Comparison of ENCODE assay signal across 9 cellular contexts in the genomic region with DNA sequence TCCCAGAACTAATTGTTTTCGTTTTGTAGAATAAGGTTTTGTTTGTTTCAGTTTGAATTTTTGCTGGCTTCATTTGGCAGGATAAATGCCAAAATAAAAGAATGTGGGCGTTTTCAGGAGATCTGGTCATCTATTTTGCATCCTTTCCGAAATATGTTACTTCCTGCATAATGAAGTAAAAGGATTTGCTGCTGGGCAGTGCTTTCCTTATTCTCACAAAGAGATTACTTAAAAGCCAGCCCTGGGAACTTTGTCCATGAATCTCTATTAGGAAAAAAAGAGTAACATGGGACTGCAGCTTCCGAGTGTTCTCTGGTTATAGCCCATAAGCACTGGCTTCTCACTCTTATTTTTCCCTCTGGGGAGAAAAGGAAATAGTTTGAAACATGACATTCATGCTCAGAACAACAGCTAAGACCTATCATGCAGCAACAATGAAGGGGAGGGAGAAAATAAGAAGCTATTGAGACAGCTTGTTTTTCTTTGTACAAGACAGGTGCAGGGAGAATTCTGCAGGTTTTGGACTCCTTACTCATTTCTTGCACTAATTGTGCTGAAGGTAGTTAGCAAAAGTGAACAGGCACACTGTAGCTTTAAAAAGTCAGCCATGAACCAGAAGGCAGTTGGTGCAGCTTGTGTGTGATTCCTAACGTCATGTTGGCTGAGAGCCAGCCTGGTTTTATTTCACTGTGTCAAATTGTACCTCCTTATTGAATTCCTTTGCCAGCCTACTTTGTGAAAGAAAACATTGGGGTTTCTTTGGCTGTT. TPM values are rescaled to one million over a fixed set of nuclear protein-coding genes. Genes with fewer than 3 reads are reported as not detected.
A peak's percentile ranks its signal among the peaks of the same experiment; 100 is the strongest.
DNase-seq lines count a peak whose midpoint lies in the region; ATAC-seq, FAIRE-seq and TF ChIP-seq lines count a peak whose summit lies in the region.
"Had no signal": no experiment of that assay in that cellular context is flagged by ENCODE, and none has a peak within 500 bp of the region (broad histone marks: within the 10 kb centered on the region; RNA-seq: fewer than 3 reads in every experiment).

A gene with protein sequence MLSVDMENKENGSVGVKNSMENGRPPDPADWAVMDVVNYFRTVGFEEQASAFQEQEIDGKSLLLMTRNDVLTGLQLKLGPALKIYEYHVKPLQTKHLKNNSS (plus strand): TSS at position 718 of the 768 bp plus-strand sequence. CDS start 1,527 bp downstream, outside the sequence.

- H3K36me3 Mint-ChIP-seq in glutamatergic neuron (ENCODE audit: unreplicated experiment), result no peaks in the 10 kb centered on the region

- intact Hi-C loops in pancreas (cut with DNase I), result no loop called here

- FAIRE-seq in pancreas (lab: Jason Lieb, UNC), result peak; percentile 84
- FAIRE-seq: colon had no signal

- H3K27me3 Mint-ChIP-seq in glutamatergic neuron (ENCODE audit: unreplicated experiment), result peaks cover 3% of the 10 kb centered on the region

- H3K9me3 Mint-ChIP-seq in glutamatergic neuron (ENCODE audit: unreplicated experiment), result no peaks in the 10 kb centered on the region

- no peaks in the 10 kb centered on the region for H3K9me3 ChIP-seq in NT2/D1 (ENCODE audit: insufficient read depth, low read length)
- H3K9me3 ChIP-seq in pancreas, result no peaks in the 10 kb centered on the region

- no peak within 1 kb of the TSS for H3K27ac Mint-ChIP-seq in glutamatergic neuron (ENCODE audit: unreplicated experiment)

- peak within 1 kb of the TSS; percentile 47 for H3K4me3 Mint-ChIP-seq in glutamatergic neuron (ENCODE audit: unreplicated experiment)

- peak within 1 kb of the TSS; percentile 7 for H3K9ac ChIP-seq in NT2/D1 (ENCODE audit: insufficient read length, low read depth)

- peaks cover 27% of the 10 kb centered on the region for H3K4me1 Mint-ChIP-seq in glutamatergic neuron (ENCODE audit: low read depth, unreplicated experiment)

- peak within 1 kb of the TSS in 2 of 4 donors; percentile 69 to 85 for H3K27ac ChIP-seq in pancreas

- peak; percentile 40 to 70 (median 63) for ATAC-seq in pancreas
- no peak for ATAC-seq in GM21360 (IDR thresholded peaks at IDR 0.05; ENCODE audit: unreplicated experiment)

- H3K4me1 ChIP-seq in NT2/D1 (ENCODE audit: insufficient read depth, insufficient read length), result peaks cover 6% of the 10 kb centered on the region
- H3K4me1 ChIP-seq in pancreas, result peaks cover 0 to 27% (median 23%) of the 10 kb centered on the region in 3 donors

- H3K27me3 ChIP-seq in NT2/D1 (ENCODE audit: insufficient read depth, insufficient read length) (no peaks in the 10 kb centered on the region), pancreas (no peaks in the 10 kb centered on the region)

- TF ChIP-seq CTCF in GM12865 (IDR thresholded peaks at IDR 0.05; ENCODE audit: insufficient read depth, low read depth, low read length, missing control alignments), result no peak
- no peak for TF ChIP-seq CTCF in glutamatergic neuron (IDR thresholded peaks at IDR 0.05; ENCODE audit: partially characterized antibody, unreplicated experiment)
- TF ChIP-seq CTCF in pancreas (IDR thresholded peaks at IDR 0.05), result no peak

- H3K36me3 ChIP-seq in NT2/D1 (ENCODE audit: insufficient read depth, insufficient read length, low read length) (no peaks in the 10 kb centered on the region), pancreas (no peaks in the 10 kb centered on the region)

- WGBS in pancreas, 2 donors, result 6% methylated on average over 5 of the region's 5 CpGs

- DNase-seq in GM12865 (ENCODE audit: low read depth), result peak; percentile 72
- peak in 53 of 76 experiments; percentile 2 to 70 (median 30) for DNase-seq in HUDEP-2 (lab: John Stamatoyannopoulos, UW; ENCODE audit: unreplicated experiment in 76 of 76)
- no peak for DNase-seq in NT2/D1 (ENCODE audit: low read depth, low spot score)
- DNase-seq in activated naive CD4-positive, alpha-beta T cell treated with anti-CD3 and anti-CD28 coated beads, Interleukin-2, amount 50 U/mL, for 16 hours, result peak; percentile 53
- DNase-seq in glutamatergic neuron, result no peak
- DNase-seq in pancreas, result peak in 5 of 6 donors; percentile 60 to 79 (median 63)
- DNase-seq in activated effector memory CD4-positive, alpha-beta T cell treated with anti-CD3 and anti-CD28 coated beads, Interleukin-2, amount 50 U/mL, for 16 hours, result no peak

- peak within 1 kb of the TSS; percentile 46 for H3K4me3 ChIP-seq in GM12865 (ENCODE audit: low read depth, low read length)
- no peak within 1 kb of the TSS for H3K4me3 ChIP-seq in NT2/D1 (ENCODE audit: insufficient read length, low read depth)
- H3K4me3 ChIP-seq in pancreas, result peak within 1 kb of the TSS in 2 of 4 donors; percentile 22 to 36

RNA-seq across cellular contexts. Expression of the gene that starts here (rescaled TPM):
- total RNA-seq in glutamatergic neuron (ENCODE audit: unreplicated experiment), result not detected
- total RNA-seq in pancreas, result 1 to 10 TPM in 1 of 6 donors, under 1 TPM in 5; 0.57 to 2.6 (median 0.66) TPM
- polyA plus RNA-seq in pancreas, result 1 to 10 TPM in 1 of 2 donors, under 1 TPM in 1; 0.65 to 1.3 TPM

Comparison
In these comparisons a context has a peak if more than half of its experiments do, and no peak if none do; other contexts are left out.
1. DNase-seq: peak in GM12865 (single experiment), HUDEP-2 (53 of 76), activated naive CD4-positive, alpha-beta T cell treated with anti-CD3 and anti-CD28 coated beads, Interleukin-2, amount 50 U/mL, for 16 hours (single experiment) and pancreas (5 of 6); none in NT2/D1 (single experiment), glutamatergic neuron (single experiment) and activated effector memory CD4-positive, alpha-beta T cell treated with anti-CD3 and anti-CD28 coated beads, Interleukin-2, amount 50 U/mL, for 16 hours (single experiment).